23 cellular contexts compared by ENCODE assay signal in genomic region chr6:147223751-147224150, GRCh38. TPM values are rescaled to one million over a fixed set of nuclear protein-coding genes. Genes with fewer than 3 reads are reported as not detected.
DNase-seq lines count a peak whose midpoint lies in the region; ATAC-seq and TF ChIP-seq lines count a peak whose summit lies in the region.
"Had no signal": no experiment of that assay in that cellular context is flagged by ENCODE, and none has a peak within 500 bp of the region (broad histone marks: within the 10 kb centered on the region; RNA-seq: fewer than 3 reads in every experiment).

No MANE protein-coding gene starts in this region.

- peak overlapping the region; percentile 28; the same call in 1 of the 2 replicates for H3K23ac ChIP-seq in IMR-90 (ENCODE audit: low read depth, low read length)

- ATAC-seq in IMR-90 (ENCODE audit: low read depth) (no peak), body of pancreas (peak; percentile 33), foreskin keratinocyte (no peak)

- no peak overlapping the region for H2AK9ac ChIP-seq in IMR-90 (replicated peaks; ENCODE audit: low read depth, low read length, poor library complexity)

- no peaks in the 10 kb centered on the region for H3K9me3 ChIP-seq in IMR-90 (ENCODE audit: control insufficient read depth, insufficient read depth, low read length)
- H3K9me3 ChIP-seq in body of pancreas: no peaks in the 10 kb centered on the region
- H3K9me3 ChIP-seq: BLaER1 treated with 17β-estradiol and CSF1 and Interleukin-3, amounts not matched to agents 10 nM and 100 nM had no signal

- H4K91ac ChIP-seq in IMR-90 (ENCODE audit: insufficient read depth, low read depth, low read length): no peak overlapping the region

- H3K27me3 Mint-ChIP-seq in nephron progenitor cell (ENCODE audit: low read depth, poor library complexity): no peaks in the 10 kb centered on the region
- H3K27me3 Mint-ChIP-seq: CD4-positive, alpha-beta memory T cell; IgD-negative memory B cell had no signal

- TF ChIP-seq RAD21 in IMR-90 (IDR thresholded peaks at IDR 0.05; ENCODE audit: low read length): no peak

- H3K79me1 ChIP-seq in IMR-90 (ENCODE audit: low read depth in 1 of 2, low read length in 2 of 2): peaks cover 20 to 41% of the 10 kb centered on the region in 2 experiments

- POLR2A ChIA-PET in IMR-90 (lab: Charles Lee; ENCODE audit: unreplicated experiment): no interaction called here

- no peak overlapping the region for H4K8ac ChIP-seq in IMR-90 (ENCODE audit: low read depth in 2 of 2, low read length in 2 of 2)

- no peak overlapping the region for H2BK20ac ChIP-seq in IMR-90 (ENCODE audit: low read depth, low read length)

- H3K56ac ChIP-seq in IMR-90 (ENCODE audit: extremely low read depth, insufficient read depth, low read length): no peak overlapping the region

- H2BK120ac ChIP-seq in IMR-90 (ENCODE audit: low read depth, low read length): no peak overlapping the region

- no peak overlapping the region for H3K4me3 Mint-ChIP-seq in nephron progenitor cell
- H3K4me3 Mint-ChIP-seq: CD4-positive, alpha-beta memory T cell; H9; IgD-negative memory B cell had no signal

- no CpG with 5 or more reads among the region's 3 CpGs for WGBS in IMR-90 (ENCODE audit: extremely low coverage in 2 of 2, insufficient read length in 1 of 2), 2 experiments
- 28 to 37% methylated on average over 3 of the region's 3 CpGs for WGBS in body of pancreas, 2 donors

- H4K20me1 ChIP-seq in IMR-90 (ENCODE audit: insufficient read depth, low read length): no peaks in the 10 kb centered on the region

- in situ Hi-C loops in IMR-90 (cut with MboI; ENCODE audit: low sequenced_read_pairs): loop anchor here (25.0 kb wide), 1 partner anchor 311 kb away; no protein-coding TSS in a partner anchor

- no peak for TF ChIP-seq POLR2A in IMR-90 (IDR thresholded peaks at IDR 0.05; ENCODE audit: low read depth, low read length)
- no peak for TF ChIP-seq POLR2A in body of pancreas (IDR thresholded peaks at IDR 0.05)

- H3K27me3 ChIP-seq in IMR-90 (ENCODE audit: control insufficient read depth, insufficient read depth, low read length) (no peaks in the 10 kb centered on the region), body of pancreas (no peaks in the 10 kb centered on the region), foreskin keratinocyte (no peaks in the 10 kb centered on the region)
- H3K27me3 ChIP-seq: BLaER1 treated with 17β-estradiol and CSF1 and Interleukin-3, amounts not matched to agents 10 nM and 100 nM had no signal

- H4K5ac ChIP-seq in IMR-90 (ENCODE audit: low read depth, low read length): 0 out of 2 replicates have a peak overlapping the region, but pooled peaks have one; percentile 47

- intact Hi-C loops in IMR-90 (cut with micrococcal nuclease) (loop anchor here (5.0 kb wide), 2 partner anchors 311 to 366 kb away; no protein-coding TSS in a partner anchor), body of pancreas (cut with DNase I) (no loop called here)

- no peak overlapping the region for H2AFZ ChIP-seq in IMR-90 (replicated peaks; ENCODE audit: low read length, poor library complexity)
- H2AFZ ChIP-seq: GM23248, PC-9 had no signal

- no peak overlapping the region for H3K4me2 ChIP-seq in IMR-90 (ENCODE audit: low read depth, low read length)
- H3K4me2 ChIP-seq: BLaER1 treated with 17β-estradiol and CSF1 and Interleukin-3, amounts not matched to agents 10 nM and 100 nM; PC-9; SK-N-SH had no signal

- H3K4me3 ChIP-seq in IMR-90 (ENCODE audit: insufficient read depth, low read depth, low read length) (no peak overlapping the region), body of pancreas (no peak overlapping the region)
- H3K4me3 ChIP-seq: BLaER1 treated with 17β-estradiol and CSF1 and Interleukin-3, amounts not matched to agents 10 nM and 100 nM; GM23248; PC-9 had no signal

- H3K14ac ChIP-seq in IMR-90 (replicated peaks; ENCODE audit: low read depth, low read length): no peak overlapping the region

- peak overlapping the region; percentile 28 for H3K27ac Mint-ChIP-seq in nephron progenitor cell
- H3K27ac Mint-ChIP-seq: CD4-positive, alpha-beta memory T cell; IgD-negative memory B cell had no signal

- H3K27ac ChIP-seq in IMR-90 (ENCODE audit: insufficient read depth, low read length): peak overlapping the region; percentile 37; the same call in 1 of the 2 replicates
- H3K27ac ChIP-seq in body of pancreas: peak overlapping the region in 2 of 4 donors; percentile 18 to 39
- H3K27ac ChIP-seq in foreskin keratinocyte: no peak overlapping the region
- H3K27ac ChIP-seq: BLaER1 treated with 17β-estradiol and CSF1 and Interleukin-3, amounts not matched to agents 10 nM and 100 nM; GM23248; PC-9 had no signal

- H3K18ac ChIP-seq in IMR-90 (ENCODE audit: low read depth, low read length): peak overlapping the region; percentile 3; the same call in 1 of the 2 replicates

- H2BK15ac ChIP-seq in IMR-90 (ENCODE audit: low read depth, low read length): no peak overlapping the region

- no peak overlapping the region for H2AK5ac ChIP-seq in IMR-90 (ENCODE audit: low read depth, low read length)

- H3K4me1 Mint-ChIP-seq in nephron progenitor cell: peaks cover 47% of the 10 kb centered on the region

- no TSS peak for BruUV-seq in IMR-90 (replicated peaks; lab: Mats Ljungman, UMichigan)

- no peak overlapping the region for H3K4ac ChIP-seq in IMR-90 (ENCODE audit: low read depth, low read length)

- 0 out of 2 replicates have a peak, but pooled peaks cover 3% of the 10 kb centered on the region for H3K9me1 ChIP-seq in IMR-90 (ENCODE audit: insufficient read depth, low read length)

- CTCF ChIA-PET in IMR-90 (lab: Yijun Ruan, JAX): interaction anchor here (1.2 kb wide), 1 partner anchor 11 kb away, joined by 3 read pairs; no protein-coding TSS in a partner anchor

- dilution Hi-C loops in IMR-90 (cut with HindIII; ENCODE audit: low sequenced_read_pairs, unreplicated experiment): no loop called here

- DNase-seq in Ammon's horn (ENCODE audit: low spot score) (peak; percentile 8), IMR-90 (no peak), body of pancreas (no peak), nephron progenitor cell (no peak), foreskin keratinocyte (no peak), dedifferentiated amniotic fluid mesenchymal stem cell (ENCODE audit: extremely low spot score) (no peak), NCI-H2227 treated with DMSO at 0.1 percent for 48 hours (lab: John Stamatoyannopoulos, UW) (no peak)
- DNase-seq: CD4-positive, alpha-beta memory T cell; GM23248; H9; Karpas-422; NCI-H1048; NCI-H1436; NCI-H187 treated with DMSO at 0.1 percent for 48 hours; NCI-H2107; NCI-H345; NCI-H524; PC-9; RPMI8226; SHP77; SK-N-SH had no signal

- peaks cover 4% of the 10 kb centered on the region for H3K36me3 ChIP-seq in IMR-90 (ENCODE audit: control insufficient read depth, insufficient read depth, low read length)
- no peaks in the 10 kb centered on the region for H3K36me3 ChIP-seq in body of pancreas (replicated peaks in 1 of 2; ENCODE audit: insufficient read depth in 1 of 2, low read depth in 2 of 2)

- no peaks in the 10 kb centered on the region for H3K9me3 Mint-ChIP-seq in nephron progenitor cell
- H3K9me3 Mint-ChIP-seq: CD4-positive, alpha-beta memory T cell; H9; IgD-negative memory B cell had no signal

- H2BK5ac ChIP-seq in IMR-90 (ENCODE audit: low read depth, low read length, poor library complexity, severe bottlenecking): no peak overlapping the region

- TF ChIP-seq CTCF in IMR-90 (conservative IDR thresholded peaks at IDR 0.05; ENCODE audit: low read depth, low read length) (no peak), body of pancreas (IDR thresholded peaks at IDR 0.05) (no peak), nephron progenitor cell (IDR thresholded peaks at IDR 0.05) (no peak), foreskin keratinocyte (conservative IDR thresholded peaks at IDR 0.05) (no peak)

- peaks cover 42% of the 10 kb centered on the region for H3K36me3 Mint-ChIP-seq in nephron progenitor cell (ENCODE audit: low read depth)

- no peak overlapping the region for H3K9ac ChIP-seq in IMR-90 (ENCODE audit: low read depth, low read length)
- H3K9ac ChIP-seq: BLaER1 treated with 17β-estradiol and CSF1 and Interleukin-3, amounts not matched to agents 10 nM and 100 nM; GM23248; SK-N-SH had no signal

- H3K4me1 ChIP-seq in IMR-90 (ENCODE audit: control insufficient read depth, insufficient read depth, low read length): peaks cover 8% of the 10 kb centered on the region
- peaks cover 30% of the 10 kb centered on the region for H3K4me1 ChIP-seq in body of pancreas
- H3K4me1 ChIP-seq in foreskin keratinocyte: no peaks in the 10 kb centered on the region

TF ChIP-seq in IMR-90, 13 proteins besides CTCF, POLR2A, EP300 and RAD21 (continues in another document):
- TF ChIP-seq CHD1 (IDR thresholded peaks at IDR 0.05; ENCODE audit: low read depth, low read length): no peak
- no peak for TF ChIP-seq BHLHE40 (IDR thresholded peaks at IDR 0.05; ENCODE audit: low read depth, low read length)
- TF ChIP-seq SMC3 (IDR thresholded peaks at IDR 0.05; ENCODE audit: low read depth, low read length): no peak
- no peak for TF ChIP-seq NFE2L2 (IDR thresholded peaks at IDR 0.05; ENCODE audit: low read depth, low read length)
- no peak for TF ChIP-seq MXI1 (IDR thresholded peaks at IDR 0.05; ENCODE audit: borderline replicate concordance, low read depth, low read length)
- TF ChIP-seq RFX5 (IDR thresholded peaks at IDR 0.05; ENCODE audit: low read depth, low read length): no peak
- TF ChIP-seq CEBPB (IDR thresholded peaks at IDR 0.05; ENCODE audit: low read depth, low read length): no peak
- no peak for TF ChIP-seq USF2 (IDR thresholded peaks at IDR 0.05; ENCODE audit: low read depth, low read length)

RNA-seq across cellular contexts. Expression of gene STXBP5, which starts 19.5 kb away (rescaled TPM):
- 46.4 and 48.0 TPM in 2 replicates for total RNA-seq in IMR-90 (2012; rRNA removed)
- polyA plus RNA-seq in IMR-90 (2012; rRNA removed): 11.3 and 13.2 TPM in 2 replicates
- 2.4 and 5.7 TPM in 2 replicates for polyA plus RNA-seq in IMR-90 (2012; cell fraction: cytosol; rRNA removed)
- polyA plus RNA-seq in IMR-90 (2012; cell fraction: nucleus; rRNA removed; ENCODE audit: low replicate concordance): 3.6 and 31.2 TPM in 2 replicates
- total RNA-seq in body of pancreas: 10 to 100 TPM; 25.9 to 30.3 TPM
- 20.3 and 22.8 TPM in 2 replicates for total RNA-seq in foreskin keratinocyte
- 2.5 and 3.6 TPM in 2 replicates for polyA plus RNA-seq in foreskin keratinocyte
